ENCODE assay signal across 9 cellular contexts in the genomic region with DNA sequence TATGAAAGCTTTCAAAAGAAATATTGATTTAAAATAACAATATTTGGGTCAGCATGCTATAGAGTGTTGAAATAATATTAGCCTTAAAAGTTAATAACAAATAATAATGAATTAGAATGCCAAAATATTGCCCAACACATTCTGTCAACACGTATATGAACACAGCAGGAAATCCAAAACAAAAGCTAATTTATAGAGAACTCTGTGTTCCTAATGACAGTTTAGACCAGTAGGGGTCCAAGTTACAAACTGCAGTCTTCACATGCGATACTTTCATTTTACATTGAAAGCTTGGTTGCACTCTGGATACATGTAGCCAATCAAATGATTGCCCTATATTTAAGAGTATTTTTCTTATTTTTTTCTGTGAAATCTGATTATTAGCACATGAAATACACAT.
A peak's percentile ranks its signal among the peaks of the same experiment; 100 is the strongest.
DNase-seq lines count a peak whose midpoint lies in the region; ATAC-seq and TF ChIP-seq lines count a peak whose summit lies in the region.
"Had no signal": no experiment of that assay in that cellular context is flagged by ENCODE, and none has a peak within 500 bp of the region (broad histone marks: within the 10 kb centered on the region; RNA-seq: fewer than 3 reads in every experiment).

No MANE protein-coding gene starts in this region.

- TF ChIP-seq CTCF in RWPE1 (conservative IDR thresholded peaks at IDR 0.05; ENCODE audit: low read depth) = no peak
- TF ChIP-seq CTCF in WERI-Rb-1 (IDR thresholded peaks at IDR 0.05; ENCODE audit: low read depth, low read length) = no peak

- H2BK12ac ChIP-seq in mesenchymal stem cell (ENCODE audit: low read length in 2 of 2) = no peak overlapping the region

- H3K27me3 ChIP-seq in mesenchymal stem cell (ENCODE audit: control insufficient read depth in 1 of 2, insufficient read depth in 1 of 2, low read length in 2 of 2) (no peaks in the 10 kb centered on the region), WERI-Rb-1 (ENCODE audit: insufficient read depth, low read depth, severe bottlenecking) (no peaks in the 10 kb centered on the region)

- peaks cover 6% of the 10 kb centered on the region for H3K79me1 ChIP-seq in mesenchymal stem cell (replicated peaks; ENCODE audit: low read length, poor library complexity, severe bottlenecking)

- H3K4me1 Mint-ChIP-seq in activated T-helper 17 cell treated with anti-CD3 and anti-CD28 coated beads, Interleukin-2, amount 50 U/mL, for 72 hours = no peaks in the 10 kb centered on the region

- no peak overlapping the region for H3K4me3 Mint-ChIP-seq in activated T-helper 17 cell treated with anti-CD3 and anti-CD28 coated beads, Interleukin-2, amount 50 U/mL, for 72 hours

- H3K27ac ChIP-seq in RWPE1 (no peak overlapping the region), mesenchymal stem cell (ENCODE audit: low read length, poor library complexity, severe bottlenecking) (no peak overlapping the region), WERI-Rb-1 (no peak overlapping the region)

- H3K27ac Mint-ChIP-seq in activated T-helper 17 cell treated with anti-CD3 and anti-CD28 coated beads, Interleukin-2, amount 50 U/mL, for 72 hours = no peak overlapping the region

- H3K4me3 ChIP-seq in mesenchymal stem cell (ENCODE audit: insufficient read depth in 1 of 2, low read depth in 1 of 2, low read length in 2 of 2) = peak overlapping the region in 1 of 2 experiments; percentile 7
- H3K4me3 ChIP-seq in WERI-Rb-1 (ENCODE audit: low read depth, low read length) = no peak overlapping the region

- H3K9me3 Mint-ChIP-seq in activated T-helper 17 cell treated with anti-CD3 and anti-CD28 coated beads, Interleukin-2, amount 50 U/mL, for 72 hours = peaks cover 4% of the 10 kb centered on the region

- no peak overlapping the region for H3K4me2 ChIP-seq in mesenchymal stem cell (ENCODE audit: low read length, poor library complexity, severe bottlenecking)

- H3K27me3 Mint-ChIP-seq in activated T-helper 17 cell treated with anti-CD3 and anti-CD28 coated beads, Interleukin-2, amount 50 U/mL, for 72 hours = no peaks in the 10 kb centered on the region

- POLR2A ChIA-PET in RWPE1 (lab: Yijun Ruan, JAX; ENCODE audit: low non-redundant PET) = no interaction called here

- H2BK5ac ChIP-seq in mesenchymal stem cell (ENCODE audit: low read depth, low read length, poor library complexity, severe bottlenecking) = no peak overlapping the region

- no peaks in the 10 kb centered on the region for H3K36me3 ChIP-seq in mesenchymal stem cell (ENCODE audit: control insufficient read depth in 1 of 2, insufficient read depth in 2 of 2, low read depth in 1 of 2, low read length in 2 of 2)
- no peaks in the 10 kb centered on the region for H3K36me3 ChIP-seq in WERI-Rb-1

- no peak overlapping the region for H4K91ac ChIP-seq in mesenchymal stem cell (ENCODE audit: low read length)

- H3K23ac ChIP-seq in mesenchymal stem cell (ENCODE audit: low read length in 2 of 2) = no peak overlapping the region

- H3K14ac ChIP-seq in mesenchymal stem cell (ENCODE audit: low read length in 2 of 2) = no peak overlapping the region

- no peak overlapping the region for H2BK120ac ChIP-seq in mesenchymal stem cell (ENCODE audit: low read depth, low read length)

- no peaks in the 10 kb centered on the region for H3K36me3 Mint-ChIP-seq in activated T-helper 17 cell treated with anti-CD3 and anti-CD28 coated beads, Interleukin-2, amount 50 U/mL, for 72 hours (ENCODE audit: low read depth)

- CTCF ChIA-PET in RWPE1 (lab: Yijun Ruan, JAX) = no interaction called here

- peaks cover 8% of the 10 kb centered on the region for H3K9me3 ChIP-seq in mesenchymal stem cell (ENCODE audit: control insufficient read depth, low read length)
- no peaks in the 10 kb centered on the region for H3K9me3 ChIP-seq in WERI-Rb-1 (ENCODE audit: severe bottlenecking)

- DNase-seq in RWPE1 (ENCODE audit: low spot score) = peak; percentile 3
- peak; percentile 29 for DNase-seq in mesenchymal stem cell
- DNase-seq in NCI-H2081 treated with DMSO at 0.1 percent for 48 hours (lab: John Stamatoyannopoulos, UW) = no peak
- DNase-seq in WERI-Rb-1 = no peak
- no peak for DNase-seq in globus pallidus (ENCODE audit: low spot score)
- DNase-seq: cortex of kidney had no signal

- WGBS in mesenchymal stem cell = 7% methylated on average over 1 of the region's 2 CpGs

- no peak overlapping the region for H4K8ac ChIP-seq in mesenchymal stem cell (ENCODE audit: low read length)

- no peak overlapping the region for H2BK15ac ChIP-seq in mesenchymal stem cell (ENCODE audit: low read depth, poor library complexity, severe bottlenecking)

- no peak overlapping the region for H3K18ac ChIP-seq in mesenchymal stem cell (ENCODE audit: low read depth in 1 of 2, low read length in 2 of 2)

- no peak for TF ChIP-seq POLR2A in GM18505 (IDR thresholded peaks at IDR 0.05; ENCODE audit: borderline replicate concordance, extremely low read depth, insufficient read depth, insufficient read length)

- H3K9ac ChIP-seq in mesenchymal stem cell (ENCODE audit: low read length) = peak overlapping the region; percentile 37

- H2AFZ ChIP-seq in mesenchymal stem cell (ENCODE audit: low read depth, low read length) = no peak overlapping the region

- H3K4ac ChIP-seq in mesenchymal stem cell (ENCODE audit: low read depth in 1 of 2, low read length in 2 of 2) = no peak overlapping the region

- no peak overlapping the region for H2AK5ac ChIP-seq in mesenchymal stem cell (ENCODE audit: low read length, severe bottlenecking)

- ATAC-seq in GM18505 (IDR thresholded peaks at IDR 0.05; ENCODE audit: unreplicated experiment) = peak; percentile 86
- ATAC-seq in HG02870 (IDR thresholded peaks at IDR 0.05; ENCODE audit: unreplicated experiment) = peak; percentile 75
- ATAC-seq in activated T-helper 17 cell treated with anti-CD3 and anti-CD28 coated beads, Interleukin-2, amount 50 U/mL, for 72 hours (replicated peaks) = no peak

- H3K4me1 ChIP-seq in mesenchymal stem cell (ENCODE audit: control insufficient read depth, insufficient read depth, low read depth, low read length) = peaks cover 3% of the 10 kb centered on the region

Comparison
In these comparisons a context has a peak if more than half of its experiments do, and no peak if none do; other contexts are left out.
1. DNase-seq: peak in RWPE1 (single experiment) and mesenchymal stem cell (single experiment); none in NCI-H2081 treated with DMSO at 0.1 percent for 48 hours (single experiment), WERI-Rb-1 (single experiment) and globus pallidus (single experiment).